Comparison of ENCODE assay signal across 14 cellular contexts in the genomic region with DNA sequence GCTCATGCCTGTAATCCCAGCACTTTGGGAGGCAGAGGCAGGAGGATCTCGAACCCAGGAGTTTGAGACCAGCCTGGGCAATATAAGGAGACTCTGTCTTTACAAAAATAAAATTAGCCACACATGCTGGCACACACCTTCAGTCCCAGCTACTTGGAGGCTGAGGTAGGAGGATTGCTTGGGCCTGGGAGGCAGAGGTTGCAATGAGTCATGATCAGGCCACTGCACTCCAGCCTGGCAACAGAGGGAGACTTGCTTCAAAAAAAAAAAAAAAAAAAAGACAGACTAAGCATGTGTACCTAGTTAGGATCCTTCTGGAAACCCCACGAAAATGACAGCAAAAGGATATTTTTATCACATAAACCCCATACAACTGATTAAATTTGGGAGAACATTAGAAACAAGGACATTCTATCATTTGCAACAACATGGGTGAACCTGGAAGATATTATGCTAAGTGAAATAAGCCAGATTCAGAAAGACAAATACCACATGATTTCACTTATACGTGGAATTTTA.
"Had no signal": no experiment of that assay in that cellular context is flagged by ENCODE, and none has a peak within 500 bp of the region (broad histone marks: within the 10 kb centered on the region; RNA-seq: fewer than 3 reads in every experiment).

No MANE protein-coding gene starts in this region.

- DNase-seq: activated CD4-positive, alpha-beta T cell treated with anti-CD3 and anti-CD28 coated beads, Interleukin-2, amount 50 U/mL, for 1 hour; activated CD8-positive, alpha-beta memory T cell treated with anti-CD3 and anti-CD28 coated beads for 24 hours; activated naive CD4-positive, alpha-beta T cell treated with anti-CD3 and anti-CD28 coated beads for 36 hours; activated naive CD8-positive, alpha-beta T cell treated with anti-CD3 and anti-CD28 coated beads, Interleukin-2, amount 50 U/mL, for 24 hours; activated T-cell treated with anti-CD3 and anti-CD28 coated beads for 4 hours; aorta; cerebellar nuclear complex; effector memory CD8-positive, alpha-beta T cell; islet precursor cell; ovary; sigmoid colon; stimulated activated CD4-positive, alpha-beta T cell treated with anti-CD3 and anti-CD28 coated beads, Interleukin-1b, Interleukin-23, amount 100 ng/mL, for 48 hours; T-helper 2 cell; tibial artery had no signal

- ATAC-seq: activated naive CD8-positive, alpha-beta T cell treated with anti-CD3 and anti-CD28 coated beads, Interleukin-2, amount 50 U/mL, for 24 hours; effector memory CD8-positive, alpha-beta T cell had no signal
